9 cellular contexts compared by ENCODE assay signal in the genomic region with DNA sequence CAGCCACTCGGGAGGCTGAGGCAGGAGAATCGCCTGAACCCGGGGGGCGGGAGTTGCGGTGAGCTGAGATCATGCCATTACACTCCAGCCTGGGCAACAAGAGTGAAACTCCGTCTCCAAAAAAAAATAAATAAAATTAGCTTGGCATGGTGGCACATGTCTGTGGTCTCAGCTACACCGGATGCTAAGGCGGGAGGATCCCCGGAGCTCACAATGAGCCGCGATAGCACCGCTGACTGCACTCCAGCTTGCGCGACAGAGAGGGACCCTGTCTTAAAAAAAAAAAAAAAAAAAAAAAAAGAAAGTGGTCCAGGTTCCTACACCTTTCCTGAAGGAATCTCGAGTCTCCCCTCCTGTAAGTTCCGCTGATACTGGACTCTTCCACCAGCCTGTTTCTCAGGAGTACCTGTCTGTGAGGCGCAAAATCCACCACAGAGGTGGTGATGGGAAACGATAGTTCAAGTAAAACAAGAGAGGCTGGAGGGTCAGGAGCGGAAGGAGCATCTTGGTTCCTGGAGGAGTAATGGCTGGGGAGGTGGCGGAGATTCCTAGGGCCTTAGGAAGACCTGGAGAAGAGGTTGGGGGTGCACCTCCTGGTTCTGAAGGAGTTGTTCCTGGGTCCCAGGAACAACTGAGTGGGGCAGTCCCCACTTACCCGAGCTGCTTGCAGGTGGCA. TPM values are rescaled to one million over a fixed set of nuclear protein-coding genes. Genes with fewer than 3 reads are reported as not detected.
DNase-seq lines count a peak whose midpoint lies in the region; ATAC-seq and TF ChIP-seq lines count a peak whose summit lies in the region.
"Had no signal": no experiment of that assay in that cellular context is flagged by ENCODE, and none has a peak within 500 bp of the region (broad histone marks: within the 10 kb centered on the region; RNA-seq: fewer than 3 reads in every experiment).

No MANE protein-coding gene starts in this region.

- no peak overlapping the region for H3K9ac ChIP-seq in rectal smooth muscle tissue (ENCODE audit: low read length)

- no peak; the same call in 2 of the 3 replicates for ATAC-seq in RWPE2 (ENCODE audit: low read depth)

- no peak for TF ChIP-seq CTCF in GM06990 (IDR thresholded peaks at IDR 0.05; ENCODE audit: insufficient read depth, low read length, poor library complexity, severe bottlenecking)
- TF ChIP-seq CTCF in RWPE2 (IDR thresholded peaks at IDR 0.05; ENCODE audit: poor library complexity, severe bottlenecking), result no peak
- no peak for TF ChIP-seq CTCF in esophagus muscularis mucosa (IDR thresholded peaks at IDR 0.05)

- peaks cover 7% of the 10 kb centered on the region for H3K4me1 ChIP-seq in RWPE2 (ENCODE audit: insufficient read depth, poor library complexity, severe bottlenecking)
- peaks cover 15 to 26% (median 21%) of the 10 kb centered on the region in 4 donors for H3K4me1 ChIP-seq in esophagus muscularis mucosa
- H3K4me1 ChIP-seq in rectal smooth muscle tissue (ENCODE audit: control insufficient read depth, insufficient read depth, low read length), result no peaks in the 10 kb centered on the region

- TF ChIP-seq POLR2A in esophagus muscularis mucosa (IDR thresholded peaks at IDR 0.05; ENCODE audit: low read depth), result no peak

- no peak for TF ChIP-seq EP300 in esophagus muscularis mucosa (IDR thresholded peaks at IDR 0.05)

- DNase-seq in GM06990 (ENCODE audit: extremely low read depth, insufficient read length) (no peak), RWPE2 (ENCODE audit: low spot score) (no peak), esophagus muscularis mucosa (ENCODE audit: extremely low spot score) (no peak), nucleus accumbens (lab: John Stamatoyannopoulos, UW) (no peak), foreskin melanocyte (no peak), NCI-H446 treated with DMSO at 0.1 percent for 48 hours (lab: John Stamatoyannopoulos, UW) (no peak)
- DNase-seq in activated effector memory CD4-positive, alpha-beta T cell treated with anti-CD3 and anti-CD28 coated beads, Interleukin-2, amount 50 U/mL, for 16 hours, result no peak

- H3K4me3 ChIP-seq in GM06990 (replicated peaks; ENCODE audit: low read depth, low read length), result peak overlapping the region; percentile 43
- peak overlapping the region; percentile 65 for H3K4me3 ChIP-seq in RWPE2 (ENCODE audit: severe bottlenecking)
- peak overlapping the region; percentile 38 to 60 (median 48) for H3K4me3 ChIP-seq in esophagus muscularis mucosa
- peak overlapping the region; percentile 55 for H3K4me3 ChIP-seq in rectal smooth muscle tissue (ENCODE audit: low read length)
- H3K4me3 ChIP-seq: SK-N-MC had no signal

- intact Hi-C loops in esophagus muscularis mucosa (cut with DNase I), result no loop called here

- 41% methylated on average over 20 of the region's 21 CpGs for WGBS in esophagus muscularis mucosa

- H3K9me3 ChIP-seq in RWPE2 (ENCODE audit: severe bottlenecking) (no peaks in the 10 kb centered on the region), esophagus muscularis mucosa (no peaks in the 10 kb centered on the region)

- H3K27me3 ChIP-seq in GM06990 (replicated peaks; ENCODE audit: control insufficient read depth, insufficient read depth, low read length) (no peaks in the 10 kb centered on the region; the same call in 1 of the 2 replicates), RWPE2 (ENCODE audit: insufficient read depth, poor library complexity, severe bottlenecking) (no peaks in the 10 kb centered on the region), esophagus muscularis mucosa (peaks cover 0 to 79% (median 28%) of the 10 kb centered on the region in 4 donors), rectal smooth muscle tissue (ENCODE audit: control insufficient read depth, insufficient read depth, low read length) (peaks cover 10% of the 10 kb centered on the region)

- H3K27ac ChIP-seq in RWPE2 (ENCODE audit: poor library complexity, severe bottlenecking) (peak overlapping the region; percentile 70), esophagus muscularis mucosa (replicated peaks in 1 of 4) (peak overlapping the region in 3 of 4 donors; percentile 30 to 61 (median 51)), rectal smooth muscle tissue (ENCODE audit: low read depth, low read length) (no peak overlapping the region)
- H3K27ac ChIP-seq: SK-N-MC had no signal

- H3K36me3 ChIP-seq in GM06990 (ENCODE audit: control insufficient read depth, insufficient read depth, low read length), result no peaks in the 10 kb centered on the region
- peaks cover 39% of the 10 kb centered on the region for H3K36me3 ChIP-seq in RWPE2 (ENCODE audit: low read depth)
- H3K36me3 ChIP-seq in esophagus muscularis mucosa, result peaks cover 0 to 23% (median 0%) of the 10 kb centered on the region in 4 donors
- no peaks in the 10 kb centered on the region for H3K36me3 ChIP-seq in rectal smooth muscle tissue (ENCODE audit: control insufficient read depth, insufficient read depth, low read length)

RNA-seq across cellular contexts. Expression of a gene that starts 0.5 kb away (rescaled TPM):
- 1 to 10 TPM in 3 of 4 donors, under 1 TPM in 1; 0.83 to 2.5 (median 2.1) TPM for total RNA-seq in esophagus muscularis mucosa

RNA-seq across cellular contexts. Expression of a gene that starts 3.4 kb away (rescaled TPM):
- total RNA-seq in esophagus muscularis mucosa, result not detected

RNA-seq across cellular contexts. Expression of a gene that starts 5.3 kb away (rescaled TPM):
- not detected for total RNA-seq in esophagus muscularis mucosa

RNA-seq across cellular contexts. Expression of a gene that starts 11.6 kb away (rescaled TPM):
- total RNA-seq in esophagus muscularis mucosa, result 10 to 100 TPM; 15.0 to 27.7 (median 22.8) TPM

RNA-seq across cellular contexts. Expression of a gene that starts 32.4 kb away (rescaled TPM):
- total RNA-seq in esophagus muscularis mucosa, result 1 to 10 TPM in 3 of 4 donors, under 1 TPM in 1; 0.99 to 2.9 (median 1.8) TPM
